8 cellular contexts compared by ENCODE assay signal in the genomic region with DNA sequence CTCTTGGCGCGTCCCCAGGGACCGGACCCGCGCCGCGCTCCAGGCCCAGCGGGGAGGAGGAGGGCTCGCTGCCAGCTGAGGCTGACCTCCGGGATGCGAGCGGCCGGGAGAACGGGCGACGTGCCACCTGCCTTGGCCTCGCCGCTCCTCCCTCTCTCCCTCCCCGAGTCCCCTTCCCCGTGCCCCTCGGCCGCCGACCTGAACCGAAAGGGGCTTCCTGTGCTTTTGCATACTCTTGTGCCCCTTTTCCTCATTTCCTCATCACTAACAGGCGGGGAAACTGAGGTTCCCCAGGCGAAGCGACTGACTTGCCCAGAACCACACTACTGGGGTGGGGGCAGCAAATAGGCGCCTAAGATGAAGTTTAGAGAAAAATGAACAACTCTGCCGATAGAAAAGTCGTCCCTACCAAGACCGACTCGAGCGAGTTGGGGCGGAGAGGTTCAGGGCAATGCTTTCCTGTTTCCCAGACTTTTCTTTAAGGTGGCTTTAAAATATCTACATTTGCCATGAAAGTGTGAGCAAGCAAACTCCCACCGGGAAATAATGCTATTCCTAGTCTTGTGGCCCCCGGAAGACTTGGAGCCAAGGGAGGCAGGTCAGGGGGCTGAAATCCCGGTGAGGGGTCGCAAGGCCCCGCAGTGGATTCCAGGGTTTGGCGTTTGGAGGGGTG. TPM values are rescaled to one million over a fixed set of nuclear protein-coding genes. Genes with fewer than 3 reads are reported as not detected.
DNase-seq lines count a peak whose midpoint lies in the region; ATAC-seq lines count a peak whose summit lies in the region.

No MANE protein-coding gene starts in this region.

- H3K4me3 ChIP-seq in right cardiac atrium (ENCODE audit: low read length): peak overlapping the region; percentile 42
- peak overlapping the region; percentile 73 to 83 (median 74) for H3K4me3 ChIP-seq in skeletal muscle tissue (ENCODE audit: low read length in 3 of 3)

- H3K27ac ChIP-seq in right cardiac atrium (ENCODE audit: low read length): peak overlapping the region; percentile 99
- peak overlapping the region; percentile 100 for H3K27ac ChIP-seq in skeletal muscle tissue (ENCODE audit: low read depth, low read length)

- WGBS in right cardiac atrium: 1% methylated on average over 40 of the region's 40 CpGs

- intact Hi-C loops in right cardiac atrium (cut with DNase I): loop anchor here in 3 of 4 donors (2.0 to 10.0 kb wide), 5 partner anchors 55 to 161 kb away; a partner anchor contains a TSS

- peak overlapping the region; percentile 95 to 96 (median 96) for H3K9ac ChIP-seq in skeletal muscle tissue (ENCODE audit: low read depth in 1 of 3, low read length in 3 of 3)

- H3K9me3 Mint-ChIP-seq in activated naive CD4-positive, alpha-beta T cell treated with anti-CD3 and anti-CD28 coated beads, Interleukin-2, amount 50 U/mL, for 72 hours: no peaks in the 10 kb centered on the region

- H3K36me3 ChIP-seq in skeletal muscle tissue (ENCODE audit: control insufficient read depth in 3 of 3, insufficient read depth in 3 of 3, low read length in 3 of 3): peaks cover 24 to 34% (median 25%) of the 10 kb centered on the region in 3 donors

- H3K9me3 ChIP-seq in right cardiac atrium (ENCODE audit: control insufficient read depth, low read length) (no peaks in the 10 kb centered on the region), skeletal muscle tissue (ENCODE audit: control insufficient read depth in 3 of 3, low read length in 3 of 3) (no peaks in the 10 kb centered on the region)

- DNase-seq in Daoy (ENCODE audit: low read depth) (peak; percentile 69), Kasumi-1 (lab: John Stamatoyannopoulos, UW) (peak; percentile 40 to 63), right cardiac atrium (no peak), iPS-NIHi7 (ENCODE audit: extremely low spot score) (no peak)
- no peak for DNase-seq in activated naive CD4-positive, alpha-beta T cell treated with anti-CD3 and anti-CD28 coated beads, Interleukin-2, amount 50 U/mL, for 72 hours (ENCODE audit: low spot score in 2 of 2)

- no peaks in the 10 kb centered on the region for H3K27me3 ChIP-seq in right cardiac atrium (ENCODE audit: control insufficient read depth, insufficient read depth)
- no peaks in the 10 kb centered on the region for H3K27me3 ChIP-seq in skeletal muscle tissue (ENCODE audit: control insufficient read depth in 3 of 3, insufficient read depth in 3 of 3, low read length in 3 of 3)

- H3K27ac Mint-ChIP-seq in activated naive CD4-positive, alpha-beta T cell treated with anti-CD3 and anti-CD28 coated beads, Interleukin-2, amount 50 U/mL, for 72 hours: peak overlapping the region; percentile 97 to 99

- no peak for ATAC-seq in activated naive CD4-positive, alpha-beta T cell treated with anti-CD3 and anti-CD28 coated beads, Interleukin-2, amount 50 U/mL, for 72 hours
- peak in 1 of 2 donors; percentile 1 for ATAC-seq in right cardiac atrium
- no peak for ATAC-seq in GM19328 (IDR thresholded peaks at IDR 0.05; ENCODE audit: unreplicated experiment)
- ATAC-seq in GM21786 (IDR thresholded peaks at IDR 0.05; ENCODE audit: unreplicated experiment): no peak

- H3K36me3 Mint-ChIP-seq in activated naive CD4-positive, alpha-beta T cell treated with anti-CD3 and anti-CD28 coated beads, Interleukin-2, amount 50 U/mL, for 72 hours: peaks cover 20 to 25% of the 10 kb centered on the region in 2 donors

- H3K4me1 ChIP-seq in right cardiac atrium (ENCODE audit: control insufficient read depth, insufficient read depth, low read length) (peaks cover 4% of the 10 kb centered on the region), skeletal muscle tissue (ENCODE audit: control insufficient read depth in 3 of 3, insufficient read depth in 3 of 3, low read length in 3 of 3) (peaks cover 44 to 62% (median 46%) of the 10 kb centered on the region in 3 donors)

RNA-seq across cellular contexts. Expression of a gene that starts 0.6 kb away (rescaled TPM):
- 64.8 and 67.7 TPM in 2 replicates for total RNA-seq in Daoy (2014; rRNA removed; shearing (Covaris generic))
- total RNA-seq in activated naive CD4-positive, alpha-beta T cell treated with anti-CD3 and anti-CD28 coated beads, Interleukin-2, amount 50 U/mL, for 72 hours: 10 to 100 TPM; 12.0 to 17.6 TPM
- total RNA-seq in right cardiac atrium: 100 to 1,000 TPM in 2 of 4 donors, 10 to 100 TPM in 2; 81.3 to 247 (median 105) TPM
- 78.7 TPM for polyA plus RNA-seq in right cardiac atrium
- 67.3 TPM for total RNA-seq in skeletal muscle tissue

Comparison
In these comparisons a context has a peak if more than half of its experiments do, and no peak if none do; other contexts are left out.
1. DNase-seq: peak in Daoy (single experiment) and Kasumi-1 (2 of 2); none in activated naive CD4-positive, alpha-beta T cell treated with anti-CD3 and anti-CD28 coated beads, Interleukin-2, amount 50 U/mL, for 72 hours (0 of 2), right cardiac atrium (0 of 3) and iPS-NIHi7 (single experiment).